In genomic region chr9:129093602-129094386, GRCh38 we compare ENCODE assay signal across 1 cellular context.
TF ChIP-seq lines count a peak whose summit lies in the region.

No MANE protein-coding gene starts in this region.

TF ChIP-seq in WTC11, 78 proteins besides CTCF, POLR2A, EP300 and RAD21:
- TF ChIP-seq RELA (CRISPR knock-in tag; IDR thresholded peaks at IDR 0.05; ENCODE audit: borderline replicate concordance) (no peak), GTF2I (CRISPR knock-in tag; conservative IDR thresholded peaks at IDR 0.05) (no peak), ZNF232 (CRISPR knock-in tag; IDR thresholded peaks at IDR 0.05) (no peak), HMGA2 (CRISPR knock-in tag; IDR thresholded peaks at IDR 0.05) (no peak), ZNF396 (CRISPR knock-in tag; IDR thresholded peaks at IDR 0.05; ENCODE audit: borderline replicate concordance) (no peak), ZNF263 (CRISPR knock-in tag; IDR thresholded peaks at IDR 0.05; ENCODE audit: low read depth) (no peak), FOXP1 (CRISPR knock-in tag; IDR thresholded peaks at IDR 0.05; ENCODE audit: borderline replicate concordance) (no peak)
